8 cellular contexts compared by ENCODE assay signal in the genomic region with DNA sequence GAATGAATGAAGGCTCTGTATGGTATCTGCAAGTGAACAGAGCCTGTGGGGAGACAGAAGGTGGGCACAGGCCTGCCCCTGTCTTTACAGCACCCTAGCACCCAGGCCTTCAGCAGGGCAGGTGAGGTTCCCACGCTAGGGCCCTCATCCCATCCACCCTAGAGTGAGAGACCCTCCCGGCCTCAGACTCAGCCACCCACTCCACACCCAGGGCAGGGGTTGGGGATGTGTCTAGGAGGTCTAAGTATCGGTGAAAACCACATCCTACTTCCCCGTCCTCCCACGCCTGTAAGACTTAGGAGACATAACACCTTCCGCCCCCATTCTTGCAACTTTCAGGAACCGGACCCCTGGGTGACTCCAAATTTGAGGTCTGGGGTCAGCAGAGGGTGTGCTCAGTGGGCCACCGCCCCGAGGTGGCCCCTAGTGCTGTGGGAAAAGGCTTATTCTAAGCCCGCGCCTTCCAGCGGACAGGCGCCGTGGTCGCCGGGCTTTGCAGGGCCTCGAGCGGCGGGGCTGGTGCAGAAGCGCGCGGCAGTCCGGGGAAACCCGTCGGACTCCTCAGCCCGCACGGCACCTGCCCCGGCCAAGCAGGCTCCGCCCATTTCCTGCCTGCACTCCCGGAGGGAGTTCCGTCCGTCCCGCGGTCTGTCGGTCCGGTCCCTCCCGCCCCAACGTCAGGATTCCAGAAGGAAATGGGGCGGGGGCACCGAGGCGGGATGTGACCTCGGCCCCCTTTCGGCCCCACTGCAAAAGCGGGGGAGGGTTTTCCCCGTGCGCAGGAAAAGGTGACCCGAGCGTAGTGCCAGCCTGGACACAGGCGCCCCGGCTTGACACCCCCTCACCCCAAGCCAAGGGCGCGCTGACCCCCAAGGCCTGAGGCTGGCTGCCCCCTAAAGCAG. TPM values are rescaled to one million over a fixed set of nuclear protein-coding genes. Genes with fewer than 3 reads are reported as not detected.
DNase-seq lines count a peak whose midpoint lies in the region; ATAC-seq, FAIRE-seq and TF ChIP-seq lines count a peak whose summit lies in the region.

No MANE protein-coding gene starts in this region.

- peak overlapping the region; percentile 100 for H3K4me3 ChIP-seq in A673 (ENCODE audit: low read depth, low read length, poor library complexity, severe bottlenecking)
- peak overlapping the region; percentile 81 for H3K4me3 ChIP-seq in iPS-20b (ENCODE audit: low read length)
- peak overlapping the region; percentile 62 for H3K4me3 ChIP-seq in smooth muscle cell

- H3K36me3 ChIP-seq in A673 (ENCODE audit: insufficient read depth, low read length, poor library complexity, severe bottlenecking) (peaks cover 7% of the 10 kb centered on the region), iPS-20b (ENCODE audit: insufficient read depth, low read depth, low read length) (peaks cover 4% of the 10 kb centered on the region; the same call in 1 of the 2 replicates), smooth muscle cell (ENCODE audit: low read depth) (no peaks in the 10 kb centered on the region)

- DNase-seq in A673 (ENCODE audit: low spot score) (no peak), GM12891 (ENCODE audit: insufficient read length, low spot score) (peak; percentile 61), RKO (ENCODE audit: low spot score) (peak; percentile 84), amniotic epithelial cell (ENCODE audit: low read depth) (peak; percentile 31), smooth muscle cell (lab: John Stamatoyannopoulos, UW; ENCODE audit: unreplicated experiment) (no peak), AG08395 (ENCODE audit: low spot score) (no peak)

- BruUV-seq in A673 (replicated peaks; lab: Mats Ljungman, UMichigan), result no TSS peak

- intact Hi-C loops in A673 (cut with micrococcal nuclease; ENCODE audit: unreplicated experiment), result loop anchor here (5.0 to 10.0 kb wide), 2 partner anchors 204 to 441 kb away; partner anchors contain the start of gene PTK6

- peak overlapping the region; percentile 96 for H3K4me2 ChIP-seq in smooth muscle cell

- H3K27me3 ChIP-seq in A673 (replicated peaks; ENCODE audit: insufficient read depth, low read depth, low read length, poor library complexity) (no peaks in the 10 kb centered on the region), iPS-20b (ENCODE audit: insufficient read depth, low read length) (peaks cover 14% of the 10 kb centered on the region), smooth muscle cell (ENCODE audit: low read depth) (no peaks in the 10 kb centered on the region)

- no peaks in the 10 kb centered on the region for H4K20me1 ChIP-seq in smooth muscle cell (ENCODE audit: low read depth)

- peak overlapping the region; percentile 65 for H3K27ac ChIP-seq in A673 (ENCODE audit: low read depth, low read length, poor library complexity, severe bottlenecking)
- H3K27ac ChIP-seq in iPS-20b (ENCODE audit: low read length), result no peak overlapping the region
- no peak overlapping the region for H3K27ac ChIP-seq in smooth muscle cell (ENCODE audit: low read depth)

- H3K9me3 ChIP-seq in A673 (ENCODE audit: low read depth, low read length, poor library complexity, severe bottlenecking) (no peaks in the 10 kb centered on the region), iPS-20b (ENCODE audit: insufficient read depth, low read depth, low read length) (no peaks in the 10 kb centered on the region), smooth muscle cell (replicated peaks; ENCODE audit: low read depth) (no peaks in the 10 kb centered on the region)

- H3K9ac ChIP-seq in iPS-20b (ENCODE audit: low read depth, low read length) (peak overlapping the region; percentile 54; the same call in 1 of the 2 replicates), smooth muscle cell (ENCODE audit: low read depth) (peak overlapping the region; percentile 22)

- peaks cover 23% of the 10 kb centered on the region for H3K4me1 ChIP-seq in A673 (ENCODE audit: insufficient read depth, low read length, poor library complexity, severe bottlenecking)
- peaks cover 9% of the 10 kb centered on the region for H3K4me1 ChIP-seq in iPS-20b (ENCODE audit: insufficient read depth, low read length)
- H3K4me1 ChIP-seq in smooth muscle cell (ENCODE audit: low read depth), result peaks cover 16% of the 10 kb centered on the region

- H3K79me2 ChIP-seq in smooth muscle cell (ENCODE audit: low read depth), result peaks cover 17% of the 10 kb centered on the region

- ATAC-seq in HG03354 (IDR thresholded peaks at IDR 0.05; ENCODE audit: poor library complexity, severe bottlenecking, unreplicated experiment), result peak; percentile 37

- peak; percentile 50; the same call in 1 of the 2 replicates for TF ChIP-seq POLR2A in GM12891 (IDR thresholded peaks at IDR 0.05; ENCODE audit: low read depth, low read length)

- TF ChIP-seq CTCF in A673 (conservative IDR thresholded peaks at IDR 0.05; ENCODE audit: low read depth, low read length) (no peak), smooth muscle cell (IDR thresholded peaks at IDR 0.05; ENCODE audit: borderline replicate concordance, insufficient read depth, poor library complexity, severe bottlenecking) (no peak)

- no peaks in the 10 kb centered on the region for H3F3A ChIP-seq in smooth muscle cell (ENCODE audit: low read depth)

- POLR2A ChIA-PET in A673 (lab: Charles Lee; ENCODE audit: low non-redundant PET), result no interaction called here

- 10% methylated on average over 48 of the region's 52 CpGs for WGBS in smooth muscle cell (ENCODE audit: low lambda C conversion rate)

- peak; percentile 83 for FAIRE-seq in GM12891 (lab: Jason Lieb, UNC)

- H2AFZ ChIP-seq in smooth muscle cell (ENCODE audit: low read depth), result peak overlapping the region; percentile 65

- CTCF ChIA-PET in A673 (lab: Charles Lee), result no interaction called here

TF ChIP-seq in GM12891, 5 proteins besides CTCF, POLR2A, EP300 and RAD21:
- peak; percentile 53 for TF ChIP-seq SPI1 (IDR thresholded peaks at IDR 0.05; ENCODE audit: low read depth, low read length)
- peak; percentile 63; the same call in 1 of the 2 replicates for TF ChIP-seq TAF1 (IDR thresholded peaks at IDR 0.05; ENCODE audit: low read depth, low read length)
- peak; percentile 35 for TF ChIP-seq POU2F2 (IDR thresholded peaks at IDR 0.05; ENCODE audit: low read depth, low read length)
- peak; percentile 45; the same call in 1 of the 2 replicates for TF ChIP-seq POLR2AphosphoS5 (IDR thresholded peaks at IDR 0.05; ENCODE audit: low read depth, low read length)
- no peak for TF ChIP-seq PAX5 (IDR thresholded peaks at IDR 0.05; ENCODE audit: insufficient read depth, low read length, severe bottlenecking)

RNA-seq across cellular contexts. Expression of gene SAMD10, which starts 0.9 kb away (rescaled TPM):
- total RNA-seq in A673 (2021) (6.3 and 7.2 TPM in 2 replicates), smooth muscle cell (0.13 and 0.27 TPM in 2 replicates)
- 116 TPM for polyA plus RNA-seq in GM12891 (2012; ENCODE audit: low read depth, missing spikeins)
- polyA plus RNA-seq in smooth muscle cell, result 1.2 and 4.3 TPM in 2 replicates

RNA-seq across cellular contexts. Expression of gene PRPF6, which starts 2.4 kb away (rescaled TPM):
- total RNA-seq in A673 (2021), result 86.3 and 93.2 TPM in 2 replicates
- polyA plus RNA-seq in GM12891 (2012; ENCODE audit: low read depth, missing spikeins), result 142 TPM
- 33.3 and 36.5 TPM in 2 replicates for total RNA-seq in smooth muscle cell
- 51.2 and 55.2 TPM in 2 replicates for polyA plus RNA-seq in smooth muscle cell

RNA-seq across cellular contexts. Expression of gene ZNF512B, which starts 8.8 kb away (rescaled TPM):
- total RNA-seq in A673 (2021), result 28.9 and 30.8 TPM in 2 replicates
- polyA plus RNA-seq in GM12891 (2012; ENCODE audit: low read depth, missing spikeins), result 12.5 TPM
- 4.6 and 6.8 TPM in 2 replicates for total RNA-seq in smooth muscle cell
- polyA plus RNA-seq in smooth muscle cell, result 5.6 and 7.7 TPM in 2 replicates

RNA-seq across cellular contexts. Expression of gene UCKL1, which starts 22.4 kb away (rescaled TPM):
- 48.1 and 53.3 TPM in 2 replicates for total RNA-seq in A673 (2021)
- polyA plus RNA-seq in GM12891 (2012; ENCODE audit: low read depth, missing spikeins), result 21.2 TPM
- total RNA-seq in smooth muscle cell, result 12.8 and 17.2 TPM in 2 replicates
- polyA plus RNA-seq in smooth muscle cell, result 22.6 and 29.3 TPM in 2 replicates

RNA-seq across cellular contexts. Expression of gene C20orf204, which starts 57.4 kb away (rescaled TPM):
- total RNA-seq in A673 (2021), result 2.4 and 2.5 TPM in 2 replicates
- polyA plus RNA-seq in GM12891 (2012; ENCODE audit: low read depth, missing spikeins), result 51.3 TPM
- 0.09 and 2.0 TPM in 2 replicates for total RNA-seq in smooth muscle cell
- polyA plus RNA-seq in smooth muscle cell, result 0.87 and 5.2 TPM in 2 replicates

Comparison
In these comparisons a context has a peak if more than half of its experiments do, and no peak if none do; other contexts are left out.
1. DNase-seq: peak in GM12891 (single experiment), RKO (single experiment) and amniotic epithelial cell (single experiment); none in A673 (single experiment), smooth muscle cell (single experiment) and AG08395 (single experiment).
2. Peak in every context shown above with its lines, with median percentiles within 50 percentile points of each other: H3K4me3 ChIP-seq.